ENCODE assay signal across 1 cellular context in genomic region chr16:8660841-8661301, GRCh38.
TF ChIP-seq lines count a peak whose summit lies in the region.

No MANE protein-coding gene starts in this region.

TF ChIP-seq in HepG2, 621 proteins besides CTCF, POLR2A, EP300 and RAD21 (continued from another document and continues in another):
- TF ChIP-seq PRDM10 (CRISPR knock-in tag; IDR thresholded peaks at IDR 0.05; ENCODE audit: low read depth) (no peak), TRIM22 (IDR thresholded peaks at IDR 0.05) (no peak), ZSCAN22 (CRISPR knock-in tag; IDR thresholded peaks at IDR 0.05) (no peak), NFE2L1 (CRISPR knock-in tag; IDR thresholded peaks at IDR 0.05; ENCODE audit: borderline replicate concordance) (no peak), ZBTB44 (CRISPR knock-in tag; IDR thresholded peaks at IDR 0.05) (no peak), ZNF484 (CRISPR knock-in tag; IDR thresholded peaks at IDR 0.05; ENCODE audit: borderline replicate concordance, low read depth) (no peak), ZNF572 (CRISPR knock-in tag; IDR thresholded peaks at IDR 0.05) (peak; percentile 56; the same call in 1 of the 2 replicates), ZNF547 (CRISPR knock-in tag; IDR thresholded peaks at IDR 0.05) (no peak), STAT6 (CRISPR knock-in tag; IDR thresholded peaks at IDR 0.05; ENCODE audit: borderline replicate concordance) (no peak), GMEB1 (CRISPR knock-in tag; IDR thresholded peaks at IDR 0.05; ENCODE audit: borderline replicate concordance) (no peak), UBTF (CRISPR knock-in tag; IDR thresholded peaks at IDR 0.05) (no peak; the same call in 1 of the 2 replicates), ZBTB26 (CRISPR knock-in tag; IDR thresholded peaks at IDR 0.05; ENCODE audit: borderline replicate concordance) (0 out of 2 replicates have a peak, but pooled peaks have one; percentile 38), ZFP82 (CRISPR knock-in tag; IDR thresholded peaks at IDR 0.05; ENCODE audit: borderline replicate concordance) (no peak), GATAD2A (CRISPR knock-in tag; IDR thresholded peaks at IDR 0.05) (0 out of 2 replicates have a peak, but pooled peaks have one; percentile 31), SYNCRIP (IDR thresholded peaks at IDR 0.05; ENCODE audit: insufficient read depth, low read depth, low read length) (no peak), SALL2 (CRISPR knock-in tag; IDR thresholded peaks at IDR 0.05) (0 out of 2 replicates have a peak, but pooled peaks have one; percentile 39), ZNF770 (CRISPR knock-in tag; IDR thresholded peaks at IDR 0.05) (no peak), KDM5A (IDR thresholded peaks at IDR 0.05; ENCODE audit: borderline replicate concordance, low read length) (no peak), ZFAT (CRISPR knock-in tag; conservative IDR thresholded peaks at IDR 0.05) (no peak), ZFP36L1 (CRISPR knock-in tag; IDR thresholded peaks at IDR 0.05) (no peak), FOXC1 (CRISPR knock-in tag; IDR thresholded peaks at IDR 0.05; ENCODE audit: borderline replicate concordance) (peak; percentile 33; the same call in 1 of the 2 replicates), ZNF749 (CRISPR knock-in tag; IDR thresholded peaks at IDR 0.05; ENCODE audit: borderline replicate concordance) (0 out of 2 replicates have a peak, but pooled peaks have one; percentile 53), ZNF687 (CRISPR knock-in tag; IDR thresholded peaks at IDR 0.05) (peak; percentile 65), CEBPB (IDR thresholded peaks at IDR 0.05; ENCODE audit: borderline replicate concordance, low read depth, low read length) (no peak), SCMH1 (CRISPR knock-in tag; IDR thresholded peaks at IDR 0.05; ENCODE audit: borderline replicate concordance) (no peak), ZBTB8A (CRISPR knock-in tag; IDR thresholded peaks at IDR 0.05; ENCODE audit: borderline replicate concordance, low read depth) (no peak), RFX5 (IDR thresholded peaks at IDR 0.05; ENCODE audit: low read depth, low read length) (no peak), RFXANK (CRISPR knock-in tag; IDR thresholded peaks at IDR 0.05) (no peak), ERF (CRISPR knock-in tag; IDR thresholded peaks at IDR 0.05) (peak; percentile 69; the same call in 1 of the 2 replicates), AKAP8 (CRISPR knock-in tag; IDR thresholded peaks at IDR 0.05) (no peak), ZNF441 (CRISPR knock-in tag; IDR thresholded peaks at IDR 0.05; ENCODE audit: borderline replicate concordance) (no peak), ZNF550 (CRISPR knock-in tag; IDR thresholded peaks at IDR 0.05; ENCODE audit: borderline replicate concordance) (peak; percentile 29; the same call in 1 of the 2 replicates)
